In genomic region chr9:99349870-99350269, GRCh38 we compare ENCODE assay signal across 27 cellular contexts.
"Had no signal": no experiment of that assay in that cellular context is flagged by ENCODE, and none has a peak within 500 bp of the region (broad histone marks: within the 10 kb centered on the region; RNA-seq: fewer than 3 reads in every experiment).

No MANE protein-coding gene starts in this region.

- H3K4me3 ChIP-seq: ascending aorta, breast epithelium, cardiac muscle cell, colonic mucosa, esophagus squamous epithelium, gastroesophageal sphincter, heart right ventricle had no signal

- H3K27ac ChIP-seq: ascending aorta, cardiac muscle cell, colonic mucosa, epithelial cell of prostate, esophagus squamous epithelium, gastroesophageal sphincter, heart right ventricle had no signal

- DNase-seq: activated CD4-positive, alpha-beta memory T cell treated with anti-CD3 and anti-CD28 coated beads for 36 hours; activated CD4-positive, alpha-beta T cell treated with anti-CD3 and anti-CD28 coated beads for 36 hours; activated CD4-positive, alpha-beta T cell treated with anti-CD3 and anti-CD28 coated beads, Interleukin-2, amount 10 ng/mL, durations not matched to agents 24 days and 14 days; activated CD4-positive, CD25-positive, alpha-beta regulatory T cell; activated CD4-positive, CD25-positive, alpha-beta regulatory T cell treated with anti-CD3 and anti-CD28 coated beads, Interleukin-2, amount 50 U/mL, for 72 hours; activated CD8-positive, alpha-beta memory T cell treated with anti-CD3 and anti-CD28 coated beads, Interleukin-2, amount 10 ng/mL, durations not matched to agents 7 days and 5 days; activated CD8-positive, alpha-beta memory T cell treated with anti-CD3 and anti-CD28 coated beads, Interleukin-2, amount 50 U/mL, for 4 hours; activated CD8-positive, alpha-beta T cell treated with anti-CD3 and anti-CD28 coated beads, Interleukin-2, amount 10 ng/mL, durations not matched to agents 7 days and 5 days; activated effector memory CD4-positive, alpha-beta T cell treated with anti-CD3 and anti-CD28 coated beads, Interleukin-2, amount 50 U/mL, for 16 hours; activated naive CD4-positive, alpha-beta T cell treated with anti-CD3 and anti-CD28 coated beads for 36 hours; activated naive CD8-positive, alpha-beta T cell treated with anti-CD3 and anti-CD28 coated beads for 36 hours; activated naive CD8-positive, alpha-beta T cell treated with anti-CD3 and anti-CD28 coated beads, Interleukin-2, amount 50 U/mL, for 24 hours; activated T-cell treated with anti-CD3 and anti-CD28 coated beads, Interleukin-2, amount 50 U/mL, for 1 hour; activated T-cell treated with anti-CD3 and anti-CD28 coated beads, Interleukin-2, amount 50 U/mL, for 48 hours; central memory CD4-positive, alpha-beta T cell; cerebellar nuclear complex; colonic mucosa; effector CD8-positive, alpha-beta T cell; esophagus squamous epithelium; foreskin melanocyte; heart right ventricle; T-helper 2 cell had no signal

- ATAC-seq: activated CD4-positive, alpha-beta T cell treated with anti-CD3 and anti-CD28 coated beads for 36 hours; activated CD8-positive, alpha-beta memory T cell treated with anti-CD3 and anti-CD28 coated beads, Interleukin-2, amount 10 ng/mL, durations not matched to agents 7 days and 5 days; activated CD8-positive, alpha-beta T cell treated with anti-CD3 and anti-CD28 coated beads, Interleukin-2, amount 10 ng/mL, durations not matched to agents 7 days and 5 days; activated naive CD8-positive, alpha-beta T cell treated with anti-CD3 and anti-CD28 coated beads, Interleukin-2, amount 50 U/mL, for 24 hours; gastroesophageal sphincter; heart right ventricle had no signal

- H3K9me3 ChIP-seq: ascending aorta, breast epithelium, colonic mucosa, esophagus squamous epithelium, gastroesophageal sphincter, heart right ventricle had no signal

- H3K36me3 ChIP-seq: ascending aorta, breast epithelium, cardiac muscle cell, colonic mucosa, esophagus squamous epithelium, gastroesophageal sphincter, heart right ventricle had no signal

- H3K27me3 ChIP-seq: ascending aorta, breast epithelium, cardiac muscle cell, colonic mucosa, esophagus squamous epithelium, gastroesophageal sphincter had no signal

- H3K4me1 ChIP-seq: ascending aorta, breast epithelium, colonic mucosa had no signal
